Comparison of ENCODE assay signal across 8 cellular contexts in the genomic region with DNA sequence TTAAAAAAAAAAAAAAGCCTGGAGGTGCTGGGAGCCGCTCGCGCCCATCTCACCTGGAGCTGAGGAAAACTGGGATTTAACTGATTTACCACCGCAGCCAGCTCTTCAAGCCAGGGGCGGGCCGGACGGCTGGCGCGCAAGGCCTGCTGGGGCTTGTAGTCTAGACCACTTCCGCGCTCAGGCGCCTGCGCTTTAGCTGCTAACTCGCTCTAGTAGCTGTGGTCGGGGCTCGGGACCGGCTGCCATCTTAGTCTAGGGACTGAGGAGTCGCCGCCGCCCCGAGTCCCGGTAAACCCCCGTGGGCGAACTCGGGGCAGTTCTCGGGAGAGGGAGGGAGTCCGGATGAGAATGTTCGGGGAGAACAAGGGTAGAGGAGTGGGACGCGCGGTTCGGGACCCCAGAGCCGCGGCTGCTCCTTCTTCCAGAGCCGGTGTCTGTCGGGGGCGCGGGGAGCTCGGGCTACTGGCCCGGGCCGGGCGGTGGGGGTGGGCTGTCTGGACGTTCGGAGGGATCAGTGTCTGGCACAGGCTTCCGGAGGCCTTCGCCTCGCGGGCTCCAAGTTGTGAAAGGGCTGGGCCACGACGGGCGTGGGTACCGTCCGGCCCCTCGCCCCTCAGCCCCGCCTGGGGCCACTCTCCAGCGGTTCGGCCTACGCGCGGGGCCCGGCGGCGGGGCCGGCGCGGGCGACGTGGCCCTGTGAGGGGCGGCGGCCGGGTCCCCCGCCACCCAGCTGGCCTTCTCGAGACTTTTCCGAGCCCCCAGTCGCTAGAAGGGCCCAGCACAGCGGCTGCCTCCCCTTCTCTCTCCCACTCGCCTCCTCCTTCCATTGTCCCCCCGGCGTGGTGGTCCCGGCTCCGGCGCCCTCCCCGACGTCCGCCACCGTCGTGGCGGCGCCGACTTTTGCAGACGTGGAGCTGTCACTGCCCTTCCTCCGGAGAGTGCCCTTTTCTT. TPM values are rescaled to one million over a fixed set of nuclear protein-coding genes. Genes with fewer than 3 reads are reported as not detected.
DNase-seq lines count a peak whose midpoint lies in the region; ATAC-seq and TF ChIP-seq lines count a peak whose summit lies in the region.

A gene (plus strand): TSS at position 212 of the 951 bp plus-strand sequence. CDS start 30,539 bp downstream, outside the sequence.

- H2BK120ac ChIP-seq in trophoblast cell (ENCODE audit: insufficient read depth, low read length, poor library complexity), result peak within 1 kb of the TSS; percentile 89

- H3K14ac ChIP-seq in trophoblast cell (ENCODE audit: low read length), result peak within 1 kb of the TSS; percentile 96

- intact Hi-C loops in transverse colon (cut with DNase I; ENCODE audit: low total_unique reads), result no loop called here

- H3K79me1 ChIP-seq in trophoblast cell (ENCODE audit: low read length), result peaks cover 9% of the 10 kb centered on the region

- TF ChIP-seq CTCF in GM12864 (IDR thresholded peaks at IDR 0.05; ENCODE audit: low read depth, low read length, missing control alignments) (no peak), cardiac muscle cell (IDR thresholded peaks at IDR 0.05; ENCODE audit: low read depth, low read length) (no peak), transverse colon (IDR thresholded peaks at IDR 0.05) (no peak)

- no peaks in the 10 kb centered on the region for H3K27me3 Mint-ChIP-seq in activated naive CD8-positive, alpha-beta T cell treated with anti-CD3 and anti-CD28 coated beads, Interleukin-2, amount 50 U/mL, for 24 hours

- peak within 1 kb of the TSS; percentile 96 for H2BK5ac ChIP-seq in trophoblast cell (ENCODE audit: low read depth, low read length, poor library complexity)

- H3K27me3 ChIP-seq in cardiac muscle cell, result no peaks in the 10 kb centered on the region
- H3K27me3 ChIP-seq in trophoblast cell (ENCODE audit: insufficient read depth, low read length), result no peaks in the 10 kb centered on the region
- H3K27me3 ChIP-seq in transverse colon, result no peaks in the 10 kb centered on the region

- H3K18ac ChIP-seq in trophoblast cell (ENCODE audit: low read length), result peak within 1 kb of the TSS; percentile 97

- H3K27ac ChIP-seq in cardiac muscle cell, result peak within 1 kb of the TSS; percentile 96
- peak within 1 kb of the TSS; percentile 91 for H3K27ac ChIP-seq in trophoblast cell (ENCODE audit: low read depth, low read length)
- H3K27ac ChIP-seq in transverse colon, result peak within 1 kb of the TSS; percentile 89 to 97 (median 94)

- in situ Hi-C loops in transverse colon (cut with MboI; ENCODE audit: low pct_ligation_motif_present in 1 of 4, low pct_unique_long_range_greater_than_20kb in 1 of 4, low sequenced_read_pairs in 3 of 4), result no loop called here

- peak within 1 kb of the TSS; percentile 100 for H3K9ac ChIP-seq in trophoblast cell (ENCODE audit: low read length)

- H3K4me1 ChIP-seq in cardiac muscle cell (ENCODE audit: low read depth), result peaks cover 12% of the 10 kb centered on the region
- peaks cover 4 to 12% of the 10 kb centered on the region in 2 experiments for H3K4me1 ChIP-seq in trophoblast cell (ENCODE audit: control insufficient read depth in 1 of 2, insufficient read depth in 2 of 2, low read length in 2 of 2)
- peaks cover 26 to 55% (median 42%) of the 10 kb centered on the region in 4 donors for H3K4me1 ChIP-seq in transverse colon

- peaks cover 21% of the 10 kb centered on the region for H3K36me3 Mint-ChIP-seq in activated naive CD8-positive, alpha-beta T cell treated with anti-CD3 and anti-CD28 coated beads, Interleukin-2, amount 50 U/mL, for 24 hours (ENCODE audit: low read depth)

- no peaks in the 10 kb centered on the region for H3K9me3 Mint-ChIP-seq in activated naive CD8-positive, alpha-beta T cell treated with anti-CD3 and anti-CD28 coated beads, Interleukin-2, amount 50 U/mL, for 24 hours

- peak; percentile 96 for ATAC-seq in HG02759 (IDR thresholded peaks at IDR 0.05; ENCODE audit: unreplicated experiment)
- ATAC-seq in activated naive CD8-positive, alpha-beta T cell treated with anti-CD3 and anti-CD28 coated beads, Interleukin-2, amount 50 U/mL, for 24 hours, result peak; percentile 98

- H4K12ac ChIP-seq in trophoblast cell (ENCODE audit: low read depth, low read length), result peak within 1 kb of the TSS; percentile 100

- peaks cover 46% of the 10 kb centered on the region for H3K4me1 Mint-ChIP-seq in activated naive CD8-positive, alpha-beta T cell treated with anti-CD3 and anti-CD28 coated beads, Interleukin-2, amount 50 U/mL, for 24 hours

- peak within 1 kb of the TSS; percentile 100 for H3K27ac Mint-ChIP-seq in activated naive CD8-positive, alpha-beta T cell treated with anti-CD3 and anti-CD28 coated beads, Interleukin-2, amount 50 U/mL, for 24 hours

- TF ChIP-seq EP300 in transverse colon (IDR thresholded peaks at IDR 0.05; ENCODE audit: low read depth), result no peak

- peak within 1 kb of the TSS; percentile 99 for H4K8ac ChIP-seq in trophoblast cell (ENCODE audit: low read depth, low read length)

- H3K4me3 Mint-ChIP-seq in activated naive CD8-positive, alpha-beta T cell treated with anti-CD3 and anti-CD28 coated beads, Interleukin-2, amount 50 U/mL, for 24 hours, result peak within 1 kb of the TSS; percentile 100

- H3K4me3 ChIP-seq in GM12864 (ENCODE audit: low read depth, low read length), result peak within 1 kb of the TSS; percentile 76
- peak within 1 kb of the TSS; percentile 91 for H3K4me3 ChIP-seq in cardiac muscle cell
- peak within 1 kb of the TSS; percentile 98 for H3K4me3 ChIP-seq in trophoblast cell (ENCODE audit: low read depth, low read length)
- H3K4me3 ChIP-seq in transverse colon, result peak within 1 kb of the TSS; percentile 76 to 89 (median 86)

- H3K4ac ChIP-seq in trophoblast cell (ENCODE audit: low read depth, low read length), result peak within 1 kb of the TSS; percentile 100

- H3K36me3 ChIP-seq in cardiac muscle cell (no peaks in the 10 kb centered on the region), trophoblast cell (ENCODE audit: control insufficient read depth in 1 of 2, insufficient read depth in 2 of 2, low read length in 2 of 2) (no peaks in the 10 kb centered on the region), transverse colon (no peaks in the 10 kb centered on the region)

- peak; percentile 86 for DNase-seq in GM12864 (ENCODE audit: low read depth)
- DNase-seq in NCI-H1417 (lab: John Stamatoyannopoulos, UW), result peak; percentile 95 to 97 (median 96)
- DNase-seq in SW 1271 (lab: John Stamatoyannopoulos, UW), result peak; percentile 100
- peak; percentile 93 for DNase-seq in activated naive CD8-positive, alpha-beta T cell treated with anti-CD3 and anti-CD28 coated beads, Interleukin-2, amount 50 U/mL, for 24 hours
- DNase-seq in cardiac muscle cell (ENCODE audit: low read depth in 1 of 2, low spot score in 1 of 2), result peak; percentile 95 to 98
- DNase-seq in trophoblast cell, result peak; percentile 98 to 99
- peak; percentile 96 for DNase-seq in transverse colon

- peak within 1 kb of the TSS; percentile 50 for H2BK12ac ChIP-seq in trophoblast cell (ENCODE audit: low read length)

- TF ChIP-seq POLR2A in transverse colon (IDR thresholded peaks at IDR 0.05), result peak; percentile 95

- H3K79me2 ChIP-seq in trophoblast cell (ENCODE audit: control insufficient read depth, insufficient read depth, low read length, poor library complexity), result peaks cover 27% of the 10 kb centered on the region

- peak within 1 kb of the TSS; percentile 93 for H3K4me2 ChIP-seq in trophoblast cell (ENCODE audit: low read length)

- no peaks in the 10 kb centered on the region for H3K9me3 ChIP-seq in cardiac muscle cell (ENCODE audit: low read depth)
- H3K9me3 ChIP-seq in trophoblast cell (ENCODE audit: insufficient read depth, low read depth, low read length), result peaks cover 2% of the 10 kb centered on the region
- no peaks in the 10 kb centered on the region for H3K9me3 ChIP-seq in transverse colon

- H3K23ac ChIP-seq in trophoblast cell (ENCODE audit: low read length), result no peak within 1 kb of the TSS

- H4K91ac ChIP-seq in trophoblast cell (ENCODE audit: low read depth, low read length), result peak within 1 kb of the TSS; percentile 94

- no CpG with 5 or more reads among the region's 92 CpGs for WGBS in trophoblast cell (ENCODE audit: extremely low coverage, insufficient coverage, insufficient read length)
- WGBS in transverse colon (ENCODE audit: low coverage in 1 of 2), 2 donors, result 0% methylated on average over 58 of the region's 92 CpGs; no CpG with 5 or more reads in 1 of the 2 donors

- peak within 1 kb of the TSS; percentile 31 for H2AK5ac ChIP-seq in trophoblast cell (ENCODE audit: low read length)

- H2AFZ ChIP-seq in trophoblast cell (ENCODE audit: insufficient read depth, low read length, poor library complexity), result peak within 1 kb of the TSS; percentile 97

RNA-seq across cellular contexts. Expression of the gene that starts here (rescaled TPM):
- total RNA-seq in cardiac muscle cell (31.0 and 39.2 TPM in 2 replicates), transverse colon (10 to 100 TPM; 35.2 to 82.8 (median 65.3) TPM)
- polyA plus RNA-seq in cardiac muscle cell, result 14.3 and 17.6 TPM in 2 replicates
- 49.2 and 50.3 TPM in 2 replicates for polyA plus RNA-seq in trophoblast cell (2013)

Comparison
In these comparisons a context has a peak if more than half of its experiments do, and no peak if none do; other contexts are left out.
1. Peak in every context shown above with its lines: DNase-seq, ATAC-seq, H3K4me3 ChIP-seq and H3K27ac ChIP-seq.